Comparison of ENCODE assay signal across 1 cellular context in the genomic region with DNA sequence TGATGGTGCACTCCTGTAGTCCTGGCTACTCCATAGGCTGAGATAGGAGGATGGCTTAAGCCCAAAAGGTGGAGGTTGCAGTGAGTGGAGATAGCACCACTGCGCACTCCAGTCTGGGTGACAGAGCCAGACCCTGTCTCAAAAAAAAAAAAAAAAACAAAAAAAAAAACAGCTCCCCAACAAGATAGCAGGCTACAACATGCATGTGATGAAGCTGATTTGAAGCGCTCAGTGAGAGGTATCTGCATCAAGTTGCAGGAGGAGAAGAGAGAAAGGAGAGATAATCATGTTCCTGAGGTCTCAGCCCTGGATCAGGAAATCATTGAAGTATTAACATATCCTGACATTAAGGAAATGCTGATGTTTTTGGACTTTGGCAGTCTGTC.
TF ChIP-seq lines count a peak whose summit lies in the region.

No MANE protein-coding gene starts in this region.

TF ChIP-seq in endothelial cell of umbilical vein, 7 proteins besides CTCF, POLR2A, EP300 and RAD21:
- no peak for TF ChIP-seq POLR2AphosphoS5 (IDR thresholded peaks at IDR 0.05; ENCODE audit: insufficient read depth, low read depth, low read length)
- TF ChIP-seq, protein P1, sequence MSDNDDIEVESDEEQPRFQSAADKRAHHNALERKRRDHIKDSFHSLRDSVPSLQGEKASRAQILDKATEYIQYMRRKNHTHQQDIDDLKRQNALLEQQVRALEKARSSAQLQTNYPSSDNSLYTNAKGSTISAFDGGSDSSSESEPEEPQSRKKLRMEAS (IDR thresholded peaks at IDR 0.05; ENCODE audit: insufficient read depth, insufficient read length): no peak
- no peak for TF ChIP-seq FOS (IDR thresholded peaks at IDR 0.05; ENCODE audit: borderline replicate concordance, insufficient read depth, low read length)
- TF ChIP-seq MYC (IDR thresholded peaks at IDR 0.05; ENCODE audit: low read depth, low read length): no peak
- TF ChIP-seq JUN (IDR thresholded peaks at IDR 0.05; ENCODE audit: borderline replicate concordance, insufficient read depth, insufficient read length, low read depth): no peak
- no peak for TF ChIP-seq EZH2 (IDR thresholded peaks at IDR 0.05; ENCODE audit: borderline replicate concordance, low read depth, low read length, severe bottlenecking)
- TF ChIP-seq GATA2 (IDR thresholded peaks at IDR 0.05; ENCODE audit: insufficient read depth, insufficient read length, low read depth, low read length): no peak
